In genomic region chr5:33488558-33489355, GRCh38 we compare ENCODE assay signal across 1 cellular context.
TF ChIP-seq lines count a peak whose summit lies in the region.

No MANE protein-coding gene starts in this region.

TF ChIP-seq in H1, 55 proteins besides CTCF, POLR2A, EP300 and RAD21 (continued from another document):
- TF ChIP-seq, protein P1, sequence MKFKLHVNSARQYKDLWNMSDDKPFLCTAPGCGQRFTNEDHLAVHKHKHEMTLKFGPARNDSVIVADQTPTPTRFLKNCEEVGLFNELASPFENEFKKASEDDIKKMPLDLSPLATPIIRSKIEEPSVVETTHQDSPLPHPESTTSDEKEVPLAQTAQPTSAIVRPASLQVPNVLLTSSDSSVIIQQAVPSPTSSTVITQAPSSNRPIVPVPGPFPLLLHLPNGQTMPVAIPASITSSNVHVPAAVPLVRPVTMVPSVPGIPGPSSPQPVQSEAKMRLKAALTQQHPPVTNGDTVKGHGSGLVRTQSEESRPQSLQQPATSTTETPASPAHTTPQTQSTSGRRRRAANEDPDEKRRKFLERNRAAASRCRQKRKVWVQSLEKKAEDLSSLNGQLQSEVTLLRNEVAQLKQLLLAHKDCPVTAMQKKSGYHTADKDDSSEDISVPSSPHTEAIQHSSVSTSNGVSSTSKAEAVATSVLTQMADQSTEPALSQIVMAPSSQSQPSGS (IDR thresholded peaks at IDR 0.05; ENCODE audit: low read length), result no peak
- TF ChIP-seq FOSL1 (IDR thresholded peaks at IDR 0.05; ENCODE audit: insufficient read depth, low read depth, low read length), result no peak
TF ChIP-seq in H1: peak in this region for 0.
